Comparison of ENCODE assay signal across 1 cellular context in the genomic region with DNA sequence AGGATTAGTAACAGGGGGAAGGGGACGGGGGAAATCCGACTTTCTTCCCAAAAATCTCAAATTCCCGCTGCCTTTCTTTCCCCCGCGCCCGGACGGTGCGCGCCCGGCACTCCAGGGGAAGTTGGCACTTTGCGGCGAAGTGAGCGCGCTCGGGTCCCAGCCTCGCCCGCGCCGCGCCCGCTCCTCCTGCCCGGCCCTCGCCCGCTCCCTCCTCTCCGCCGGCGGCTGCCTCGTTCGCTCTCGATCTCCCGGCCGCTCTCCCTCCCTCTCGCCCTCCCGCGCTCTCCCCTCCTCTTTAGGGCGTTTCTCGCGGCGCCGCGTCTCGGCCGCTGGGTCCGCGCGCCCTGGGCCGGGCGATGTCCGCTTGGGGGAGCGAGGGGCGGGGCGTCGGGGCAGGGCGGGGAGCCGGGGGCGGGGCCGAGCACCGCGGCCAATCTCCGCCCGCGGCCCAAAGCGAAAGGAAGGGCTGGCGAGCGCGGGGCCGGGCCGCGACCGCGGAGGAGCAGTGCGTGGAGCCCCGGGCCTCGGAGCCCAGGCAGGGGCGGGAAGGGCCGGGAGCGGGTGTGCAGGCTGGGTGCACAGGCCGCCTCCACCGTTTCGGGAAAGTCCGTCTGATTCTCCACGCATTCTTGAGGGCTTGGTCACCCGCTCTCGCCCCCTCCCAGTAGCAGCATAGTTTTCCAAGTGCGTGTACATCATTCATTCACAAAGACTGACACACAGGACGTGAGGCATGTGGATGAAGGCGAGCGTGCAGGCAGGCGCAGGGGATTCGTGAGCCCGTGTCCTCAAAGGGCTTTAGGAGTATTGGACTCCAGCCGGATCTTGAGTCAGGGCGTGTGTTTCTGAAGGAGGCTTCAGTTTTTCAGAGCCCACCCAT.
TF ChIP-seq lines count a peak whose summit lies in the region.

No MANE protein-coding gene starts in this region.

TF ChIP-seq in HCT116, 20 proteins besides CTCF, POLR2A, EP300 and RAD21 (continued from another document):
- TF ChIP-seq ZBTB33 (IDR thresholded peaks at IDR 0.05; ENCODE audit: extremely low read depth, insufficient replicate concordance, low read length) (no peak), SRF (IDR thresholded peaks at IDR 0.05; ENCODE audit: low read depth) (no peak), SIN3A (IDR thresholded peaks at IDR 0.05; ENCODE audit: low read depth) (peak; percentile 70), YY1 (IDR thresholded peaks at IDR 0.05; ENCODE audit: extremely low read depth, insufficient replicate concordance, low read depth, low read length) (no peak), JUND (IDR thresholded peaks at IDR 0.05) (peak; percentile 75), REST (IDR thresholded peaks at IDR 0.05; ENCODE audit: low read depth) (no peak), EZH2 (IDR thresholded peaks at IDR 0.05) (no peak)
